ENCODE assay signal across 14 cellular contexts in the genomic region with DNA sequence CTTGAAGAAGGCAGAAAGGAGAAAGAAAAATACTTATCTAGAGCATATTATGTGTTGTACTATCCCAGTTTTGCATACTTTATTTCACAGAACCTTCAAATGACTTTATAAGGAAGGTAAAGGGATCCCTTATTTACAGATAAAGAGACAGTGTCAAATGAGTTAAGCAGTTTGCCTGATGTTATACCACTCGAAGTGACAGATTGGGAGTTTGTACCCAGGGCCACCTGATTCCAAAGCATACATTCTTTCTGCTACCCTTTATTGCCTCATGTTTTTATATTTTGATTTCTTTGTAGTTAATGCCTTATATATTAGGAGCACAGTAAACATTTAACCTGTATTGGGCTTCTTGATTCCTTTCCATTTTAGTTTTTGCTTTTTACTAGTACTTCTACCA. TPM values are rescaled to one million over a fixed set of nuclear protein-coding genes. Genes with fewer than 3 reads are reported as not detected.
DNase-seq lines count a peak whose midpoint lies in the region; ATAC-seq and TF ChIP-seq lines count a peak whose summit lies in the region.
"Had no signal": no experiment of that assay in that cellular context is flagged by ENCODE, and none has a peak within 500 bp of the region (broad histone marks: within the 10 kb centered on the region; RNA-seq: fewer than 3 reads in every experiment).

No MANE protein-coding gene starts in this region.

- peaks cover 68% of the 10 kb centered on the region for H3F3A ChIP-seq in SU-DHL-6 (ENCODE audit: insufficient read depth)

- peak overlapping the region; percentile 80 for H3K4me3 ChIP-seq in SU-DHL-6 (ENCODE audit: insufficient read depth, low read length, poor library complexity, severe bottlenecking)
- H3K4me3 ChIP-seq: body of pancreas, thyroid gland had no signal

- peaks cover 83% of the 10 kb centered on the region for H3K79me2 ChIP-seq in SU-DHL-6 (ENCODE audit: insufficient read depth, low read length)

- H3K36me3 ChIP-seq in SU-DHL-6 (ENCODE audit: low read length), result peaks cover 30% of the 10 kb centered on the region
- H3K36me3 ChIP-seq: thyroid gland had no signal

- no peaks in the 10 kb centered on the region for H3K9me3 ChIP-seq in SU-DHL-6 (ENCODE audit: insufficient read depth, low read length)
- H3K9me3 ChIP-seq: body of pancreas, thyroid gland had no signal

- no peaks in the 10 kb centered on the region for H4K20me1 ChIP-seq in SU-DHL-6 (ENCODE audit: low read depth, low read length)

- no peak for ATAC-seq in activated CD8-positive, alpha-beta memory T cell treated with anti-CD3 and anti-CD28 coated beads, Interleukin-2, amount 10 ng/mL, durations not matched to agents 7 days and 5 days
- no peak for ATAC-seq in GM21619 (IDR thresholded peaks at IDR 0.05; ENCODE audit: unreplicated experiment)
- no peak for ATAC-seq in activated CD4-positive, CD25-positive, alpha-beta regulatory T cell treated with anti-CD3 and anti-CD28 coated beads, Interleukin-2, amount 50 U/mL, for 24 hours
- ATAC-seq: body of pancreas had no signal

- H3K9me3 Mint-ChIP-seq in activated CD8-positive, alpha-beta memory T cell treated with anti-CD3 and anti-CD28 coated beads, Interleukin-2, amount 10 ng/mL, durations not matched to agents 7 days and 5 days (ENCODE audit: low read depth), result peaks cover 11% of the 10 kb centered on the region
- no peaks in the 10 kb centered on the region for H3K9me3 Mint-ChIP-seq in immature natural killer cell

- peaks cover 63% of the 10 kb centered on the region for H3K36me3 Mint-ChIP-seq in activated CD8-positive, alpha-beta memory T cell treated with anti-CD3 and anti-CD28 coated beads, Interleukin-2, amount 10 ng/mL, durations not matched to agents 7 days and 5 days
- H3K36me3 Mint-ChIP-seq in immature natural killer cell, result peaks cover 12 to 27% (median 18%) of the 10 kb centered on the region in 3 donors

- no peaks in the 10 kb centered on the region for H3K9me2 ChIP-seq in SU-DHL-6 (replicated peaks; ENCODE audit: insufficient read depth, low read length)

- no peaks in the 10 kb centered on the region for H3K27me3 Mint-ChIP-seq in activated CD8-positive, alpha-beta memory T cell treated with anti-CD3 and anti-CD28 coated beads, Interleukin-2, amount 10 ng/mL, durations not matched to agents 7 days and 5 days
- H3K27me3 Mint-ChIP-seq in immature natural killer cell (ENCODE audit: low read depth in 3 of 3), result peaks cover 3 to 11% (median 6%) of the 10 kb centered on the region in 3 donors

- H3K4me3 Mint-ChIP-seq in activated CD8-positive, alpha-beta memory T cell treated with anti-CD3 and anti-CD28 coated beads, Interleukin-2, amount 10 ng/mL, durations not matched to agents 7 days and 5 days, result peak overlapping the region; percentile 82
- H3K4me3 Mint-ChIP-seq in immature natural killer cell, result peak overlapping the region; percentile 89 to 96 (median 89)

- no peak for DNase-seq in activated CD8-positive, alpha-beta memory T cell treated with anti-CD3 and anti-CD28 coated beads, Interleukin-2, amount 10 ng/mL, durations not matched to agents 7 days and 5 days
- no peak for DNase-seq in activated CD8-positive, alpha-beta memory T cell treated with anti-CD3 and anti-CD28 coated beads for 24 hours
- DNase-seq in immature natural killer cell (no peak), substantia nigra (lab: John Stamatoyannopoulos, UW) (no peak), NCI-H1105 treated with DMSO at 0.1 percent for 48 hours (lab: John Stamatoyannopoulos, UW) (no peak)
- DNase-seq: ACHN, body of pancreas, DMS79 treated with DMSO at 0.1 percent for 48 hours, mesenchymal stem cell, NCI-H2081, thyroid gland had no signal

- H2AFZ ChIP-seq in SU-DHL-6 (ENCODE audit: low read depth, low read length, severe bottlenecking), result no peak overlapping the region

- H3K27ac ChIP-seq in SU-DHL-6 (ENCODE audit: low read depth, low read length), result peak overlapping the region; percentile 100
- H3K27ac ChIP-seq in substantia nigra (ENCODE audit: low read depth, low read length, poor library complexity, severe bottlenecking), result peak overlapping the region; percentile 14
- H3K27ac ChIP-seq: thyroid gland had no signal

- peak overlapping the region; percentile 100 for H3K4me2 ChIP-seq in SU-DHL-6 (ENCODE audit: low read depth, low read length, poor library complexity, severe bottlenecking)

- no peak for TF ChIP-seq CTCF in SU-DHL-6 (IDR thresholded peaks at IDR 0.05; ENCODE audit: insufficient read depth, low read length, poor library complexity, severe bottlenecking)

- peak overlapping the region; percentile 90 for H3K27ac Mint-ChIP-seq in activated CD8-positive, alpha-beta memory T cell treated with anti-CD3 and anti-CD28 coated beads, Interleukin-2, amount 10 ng/mL, durations not matched to agents 7 days and 5 days
- peak overlapping the region; percentile 91 to 98 (median 96) for H3K27ac Mint-ChIP-seq in immature natural killer cell

- peaks cover 37% of the 10 kb centered on the region for H3K4me1 Mint-ChIP-seq in activated CD8-positive, alpha-beta memory T cell treated with anti-CD3 and anti-CD28 coated beads, Interleukin-2, amount 10 ng/mL, durations not matched to agents 7 days and 5 days
- peaks cover 72 to 84% of the 10 kb centered on the region in 2 donors for H3K4me1 Mint-ChIP-seq in immature natural killer cell

- H3K27me3 ChIP-seq in SU-DHL-6 (ENCODE audit: low read length), result no peaks in the 10 kb centered on the region
- H3K27me3 ChIP-seq: body of pancreas, thyroid gland had no signal

- peak overlapping the region; percentile 72 for H3K9ac ChIP-seq in SU-DHL-6 (ENCODE audit: low read length)

- CTCF ChIA-PET in activated CD8-positive, alpha-beta memory T cell treated with anti-CD3 and anti-CD28 coated beads, Interleukin-2, amount 10 ng/mL, durations not matched to agents 7 days and 5 days (lab: Charles Lee), result no interaction called here

RNA-seq across cellular contexts. Expression of a gene that starts 4.9 kb away (rescaled TPM):
- total RNA-seq in activated CD8-positive, alpha-beta memory T cell treated with anti-CD3 and anti-CD28 coated beads, Interleukin-2, amount 10 ng/mL, durations not matched to agents 7 days and 5 days, result 10 to 100 TPM; 49.4 to 51.5 TPM
- 10 to 100 TPM; 43.4 to 78.4 (median 66.4) TPM for polyA plus RNA-seq in immature natural killer cell

RNA-seq across cellular contexts. Expression of a gene that starts 11.9 kb away (rescaled TPM):
- under 1 TPM; 0.54 to 0.96 TPM for total RNA-seq in activated CD8-positive, alpha-beta memory T cell treated with anti-CD3 and anti-CD28 coated beads, Interleukin-2, amount 10 ng/mL, durations not matched to agents 7 days and 5 days
- polyA plus RNA-seq in immature natural killer cell, result under 1 TPM in 2 of 3 donors, not detected in 1; 0.28 to 0.40 TPM

RNA-seq across cellular contexts. Expression of a gene that starts 12.5 kb away (rescaled TPM):
- total RNA-seq in activated CD8-positive, alpha-beta memory T cell treated with anti-CD3 and anti-CD28 coated beads, Interleukin-2, amount 10 ng/mL, durations not matched to agents 7 days and 5 days, result 10 to 100 TPM; 37.3 to 45.9 TPM
- polyA plus RNA-seq in immature natural killer cell, result 10 to 100 TPM; 38.2 to 57.0 (median 45.0) TPM
